23 cellular contexts compared by ENCODE assay signal in the genomic region with DNA sequence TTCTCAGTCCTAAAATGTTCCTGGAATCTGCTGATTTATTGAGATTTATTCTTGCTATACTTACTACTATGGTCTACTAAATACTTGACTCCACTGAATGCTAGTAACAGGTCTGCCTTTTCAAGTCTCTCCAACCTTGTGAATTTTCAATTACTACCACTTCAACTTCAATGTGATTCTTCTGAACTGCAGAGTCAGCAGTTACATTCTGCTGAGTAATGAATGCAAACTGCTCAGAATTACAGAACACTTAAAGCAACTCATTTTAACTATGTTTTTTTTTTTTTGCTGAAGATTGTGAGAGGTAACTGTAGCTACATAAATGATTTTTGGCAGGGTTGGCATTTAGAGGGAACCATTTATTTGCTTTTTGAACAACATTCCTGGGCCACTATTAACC. TPM values are rescaled to one million over a fixed set of nuclear protein-coding genes. Genes with fewer than 3 reads are reported as not detected.
DNase-seq lines count a peak whose midpoint lies in the region; ATAC-seq, FAIRE-seq and TF ChIP-seq lines count a peak whose summit lies in the region.
"Had no signal": no experiment of that assay in that cellular context is flagged by ENCODE, and none has a peak within 500 bp of the region (broad histone marks: within the 10 kb centered on the region; RNA-seq: fewer than 3 reads in every experiment).

No MANE protein-coding gene starts in this region.

- peaks cover 16% of the 10 kb centered on the region for H3K9me3 Mint-ChIP-seq in activated CD4-positive, alpha-beta T cell treated with anti-CD3 and anti-CD28 coated beads, Interleukin-2, amount 10 ng/mL, durations not matched to agents 7 days and 5 days
- H3K9me3 Mint-ChIP-seq in HFFc6 = peaks cover 17% of the 10 kb centered on the region

- no peaks in the 10 kb centered on the region for H4K20me1 ChIP-seq in K562 (replicated peaks; ENCODE audit: control insufficient read depth, insufficient read depth, low read length)
- H4K20me1 ChIP-seq: BLaER1 had no signal

- CTCF ChIA-PET in activated CD4-positive, alpha-beta T cell treated with anti-CD3 and anti-CD28 coated beads, Interleukin-2, amount 10 ng/mL, durations not matched to agents 7 days and 5 days (lab: Charles Lee) = interaction anchor here (0.6 kb wide), 1 partner anchor 11 kb away, joined by 4 read pairs; no protein-coding TSS in a partner anchor
- CTCF ChIA-PET in K562 (lab: Yijun Ruan, JAX; ENCODE audit: low intra/inter-chr PET ratio) = no interaction called here

- H3K36me3 Mint-ChIP-seq in activated CD4-positive, alpha-beta T cell treated with anti-CD3 and anti-CD28 coated beads, Interleukin-2, amount 10 ng/mL, durations not matched to agents 7 days and 5 days (ENCODE audit: low read depth) = peaks cover 29% of the 10 kb centered on the region
- H3K36me3 Mint-ChIP-seq in HFFc6 (ENCODE audit: low read depth) = peaks cover 18% of the 10 kb centered on the region

- TF ChIP-seq POLR2A in K562 (conservative IDR thresholded peaks at IDR 0.05) = no peak

- H3K4me1 Mint-ChIP-seq in activated CD4-positive, alpha-beta T cell treated with anti-CD3 and anti-CD28 coated beads, Interleukin-2, amount 10 ng/mL, durations not matched to agents 7 days and 5 days = peaks cover 21% of the 10 kb centered on the region
- peaks cover 19% of the 10 kb centered on the region for H3K4me1 Mint-ChIP-seq in HFFc6 (ENCODE audit: low read depth)

- H3K27ac Mint-ChIP-seq in activated CD4-positive, alpha-beta T cell treated with anti-CD3 and anti-CD28 coated beads, Interleukin-2, amount 10 ng/mL, durations not matched to agents 7 days and 5 days = peak overlapping the region; percentile 9
- H3K27ac Mint-ChIP-seq in HFFc6 = no peak overlapping the region
- H3K27ac Mint-ChIP-seq: memory B cell; T-helper 2 cell treated with Interferon-gamma antibody and Interleukin-4, amounts not matched to agents 5 μg/mL and 100 μg/mL, for 36 hours had no signal

- no peak for TF ChIP-seq RAD21 in K562 (CRISPR knock-in tag; conservative IDR thresholded peaks at IDR 0.05 in 1 of 2, IDR thresholded peaks at IDR 0.05 in 1 of 2)

- H3K4me3 Mint-ChIP-seq in activated CD4-positive, alpha-beta T cell treated with anti-CD3 and anti-CD28 coated beads, Interleukin-2, amount 10 ng/mL, durations not matched to agents 7 days and 5 days = no peak overlapping the region
- H3K4me3 Mint-ChIP-seq in HFFc6 = no peak overlapping the region
- H3K4me3 Mint-ChIP-seq: memory B cell; T-helper 2 cell treated with Interferon-gamma antibody and Interleukin-4, amounts not matched to agents 5 μg/mL and 100 μg/mL, for 36 hours had no signal

- TF ChIP-seq CTCF in K562 (IDR thresholded peaks at IDR 0.05 in 2 of 3, conservative IDR thresholded peaks at IDR 0.05 in 1 of 3; ENCODE audit: insufficient read depth in 2 of 3, low read depth in 1 of 3, low read length in 3 of 3) = no peak
- no peak for TF ChIP-seq CTCF in HFFc6 (IDR thresholded peaks at IDR 0.05)

- no peak for TF ChIP-seq EP300 in K562 (IDR thresholded peaks at IDR 0.05; ENCODE audit: low read length)

- DNase-seq in activated CD4-positive, alpha-beta T cell treated with anti-CD3 and anti-CD28 coated beads, Interleukin-2, amount 10 ng/mL, durations not matched to agents 7 days and 5 days = no peak
- no peak for DNase-seq in activated CD4-positive, alpha-beta T cell treated with anti-CD3 and anti-CD28 coated beads for 1 hour
- DNase-seq in K562 (ENCODE audit: extremely low read depth in 1 of 4, low spot score in 3 of 4) = no peak
- peak; percentile 44 for DNase-seq in left kidney (ENCODE audit: low read depth, low spot score)
- DNase-seq in HFFc6 = no peak
- no peak for DNase-seq in DMS53 treated with DMSO at 0.1 percent for 48 hours (lab: John Stamatoyannopoulos, UW; ENCODE audit: unreplicated experiment)
- DNase-seq: activated CD4-positive, alpha-beta T cell treated with anti-CD3 and anti-CD28 coated beads for 48 hours; activated naive CD4-positive, alpha-beta T cell treated with Interleukin-2 at 50 U/mL for 16 hours; activated T-cell treated with anti-CD3 and anti-CD28 coated beads, Interleukin-2, amount 50 U/mL, for 48 hours; adrenal gland; Caco-2; NCI-H1694 treated with DMSO at 0.1 percent for 48 hours; NCI-H526 treated with DMSO at 0.1 percent for 48 hours; stimulated activated CD4-positive, alpha-beta T cell treated with anti-CD3 and anti-CD28 coated beads, Interleukin-2, amount 100 ng/mL, for 24 hours had no signal

- FAIRE-seq in K562 (lab: Jason Lieb, UNC) = peak; percentile 71
- FAIRE-seq: colon, GM12891 had no signal

- H3K9me3 ChIP-seq in K562 (replicated peaks; ENCODE audit: control insufficient read depth, insufficient read depth, low read depth, low read length) = 0 out of 2 replicates have a peak, but pooled peaks cover 2% of the 10 kb centered on the region
- H3K9me3 ChIP-seq: adrenal gland, neutrophil had no signal

- intact Hi-C loops in K562 (cut with micrococcal nuclease) = no loop called here

- peaks cover 0 to 4% of the 10 kb centered on the region in 2 experiments; a peak in 1 of 5 replicates for H3K4me1 ChIP-seq in K562 (replicated peaks in 1 of 2; ENCODE audit: control insufficient read depth in 2 of 2, insufficient read depth in 2 of 2, low read length in 2 of 2)
- H3K4me1 ChIP-seq: adrenal gland, Caco-2 had no signal

- H3K79me2 ChIP-seq in K562 (ENCODE audit: control insufficient read depth, insufficient read depth, low read length) = no peaks in the 10 kb centered on the region

- in situ Hi-C loops in K562 (cut with MboI) = no loop called here

- H3K4me2 ChIP-seq in K562 (ENCODE audit: insufficient read depth, low read length) = no peak overlapping the region
- H3K4me2 ChIP-seq: BLaER1, smooth muscle cell had no signal

- H2AFZ ChIP-seq in K562 (ENCODE audit: low read depth, low read length) = peak overlapping the region; percentile 68

- H3K4me3 ChIP-seq in K562 = no peak overlapping the region
- H3K4me3 ChIP-seq: adrenal gland, BLaER1, smooth muscle cell had no signal

- no TSS peak for BruUV-seq in K562 (replicated peaks; lab: Mats Ljungman, UMichigan)

- H3K9me1 ChIP-seq in K562 (ENCODE audit: control insufficient read depth, insufficient read depth, low read length) = no peaks in the 10 kb centered on the region

- no peaks in the 10 kb centered on the region for H3K27me3 ChIP-seq in K562 (ENCODE audit: control insufficient read depth in 2 of 2, insufficient read depth in 2 of 2, low read length in 2 of 2)
- H3K27me3 ChIP-seq: adrenal gland, BLaER1, neutrophil had no signal

- POLR2A ChIA-PET in activated CD4-positive, alpha-beta T cell treated with anti-CD3 and anti-CD28 coated beads, Interleukin-2, amount 10 ng/mL, durations not matched to agents 7 days and 5 days (lab: Charles Lee) = no interaction called here
- POLR2A ChIA-PET in K562 (lab: Yijun Ruan, JAX) = no interaction called here

- ATAC-seq in K562 (no peak), HG02870 (IDR thresholded peaks at IDR 0.05; ENCODE audit: unreplicated experiment) (no peak), HG02642 (IDR thresholded peaks at IDR 0.05; ENCODE audit: poor library complexity, unreplicated experiment) (no peak)

- H3K27ac ChIP-seq in K562 (ENCODE audit: extremely low read depth, low read depth, low read length) = peak overlapping the region; percentile 43; the same call in 2 of the 3 replicates
- H3K27ac ChIP-seq: adrenal gland, BLaER1, neutrophil had no signal

- no peaks in the 10 kb centered on the region for H3K36me3 ChIP-seq in K562 (ENCODE audit: control insufficient read depth, insufficient read depth, low read length)
- H3K36me3 ChIP-seq: adrenal gland, BLaER1, neutrophil had no signal

- no peak overlapping the region for H3K9ac ChIP-seq in K562 (ENCODE audit: insufficient read depth in 1 of 2, low read depth in 2 of 2, low read length in 2 of 2)
- H3K9ac ChIP-seq: BLaER1 had no signal

- H3K27me3 Mint-ChIP-seq in activated CD4-positive, alpha-beta T cell treated with anti-CD3 and anti-CD28 coated beads, Interleukin-2, amount 10 ng/mL, durations not matched to agents 7 days and 5 days = no peaks in the 10 kb centered on the region
- no peaks in the 10 kb centered on the region; the same call in 1 of the 2 replicates for H3K27me3 Mint-ChIP-seq in HFFc6 (ENCODE audit: insufficient read depth)
- H3K27me3 Mint-ChIP-seq: memory B cell had no signal

TF ChIP-seq in K562, 482 proteins besides CTCF, POLR2A, EP300 and RAD21 (continues in another document):
- peak; percentile 99 for TF ChIP-seq MAFK (IDR thresholded peaks at IDR 0.05; ENCODE audit: low read length)
- TF ChIP-seq MAFF (IDR thresholded peaks at IDR 0.05; ENCODE audit: low read length) = peak; percentile 99
- TF ChIP-seq ZNF316 (IDR thresholded peaks at IDR 0.05) = peak; percentile 100
- peak; percentile 99 for TF ChIP-seq C11orf30 (IDR thresholded peaks at IDR 0.05; ENCODE audit: low read depth)
- TF ChIP-seq MAFG (tag; conservative IDR thresholded peaks at IDR 0.05) = peak; percentile 98
- no peak for TF ChIP-seq MXD1 (CRISPR knock-in tag; IDR thresholded peaks at IDR 0.05; ENCODE audit: borderline replicate concordance, poor library complexity, severe bottlenecking)

RNA-seq across cellular contexts. Expression of gene ARF6, which starts 41.8 kb away (rescaled TPM):
- total RNA-seq in activated CD4-positive, alpha-beta T cell treated with anti-CD3 and anti-CD28 coated beads, Interleukin-2, amount 10 ng/mL, durations not matched to agents 7 days and 5 days = 100 to 1,000 TPM; 160 to 165 TPM
- total RNA-seq in K562 (2011; cell fraction: chromatin; rRNA removed; ENCODE audit: low replicate concordance) = 12.1 and 12.2 TPM in 2 replicates
- total RNA-seq in K562 (2011; cell fraction: nucleolus; rRNA removed) = 9.1 and 10.3 TPM in 2 replicates
- total RNA-seq in K562 (2011; cell fraction: nucleoplasm; rRNA removed) = 11.2 and 16.2 TPM in 2 replicates
- total RNA-seq in K562 (2014; rRNA removed) = 24.9 and 29.9 TPM in 2 replicates
- total RNA-seq in K562 (2014; rRNA removed; fragmentation: Illumina TruSeq; extraction: Trizol) = 18.5 and 19.2 TPM in 2 replicates
- total RNA-seq in K562 (2015; rRNA removed; fragmentation: Illumina TruSeq; extraction: Trizol) = 22.8 and 23.3 TPM in 2 replicates
- 33.6 and 35.2 TPM in 2 replicates for total RNA-seq in K562 (2021)
- 14.2 and 16.3 TPM in 2 replicates for polyA plus RNA-seq in K562 (2011; rRNA removed)
- 9.6 and 14.5 TPM in 2 replicates for polyA plus RNA-seq in K562 (2011; cell fraction: cytosol; rRNA removed)
- 11.4 and 14.0 TPM in 2 replicates for polyA plus RNA-seq in K562 (2011; cell fraction: nucleus; rRNA removed)
- 28.6 and 33.5 TPM in 2 replicates for polyA plus RNA-seq in K562 (2012)
- 25.7 and 28.8 TPM in 2 replicates for polyA plus RNA-seq in K562 (2014; fragmentation: Illumina TruSeq; extraction: Trizol)
- polyA plus RNA-seq in K562 (2014; fragmentation: Nextera tagmentation; extraction: Ambion mirVana) = 10 to 100 TPM; 15.3 to 32.5 TPM
- 23.6 and 27.1 TPM in 2 replicates for polyA plus RNA-seq in K562 (2014; rRNA removed)
- polyA minus RNA-seq in K562 (2011; rRNA and poly(A)+ RNA removed) = 17.7 and 17.9 TPM in 2 replicates
- 11.6 and 12.2 TPM in 2 replicates for polyA minus RNA-seq in K562 (2011; cell fraction: cytosol; rRNA and poly(A)+ RNA removed)
- polyA minus RNA-seq in K562 (2011; cell fraction: nucleus; rRNA and poly(A)+ RNA removed) = 9.0 and 14.4 TPM in 2 replicates
- 100 to 1,000 TPM in 1 of 6 experiments, 10 to 100 TPM in 5; 92.2 to 111 (median 94.7) TPM for total RNA-seq in HFFc6 (2021; fragmentation: NEBNext Ultra II Directional; extraction: Animal tissue kit (Norgen Biotek cat#: 25700))
